8 cellular contexts compared by ENCODE assay signal in genomic region chr11:126211236-126212088, GRCh38. TPM values are rescaled to one million over a fixed set of nuclear protein-coding genes. Genes with fewer than 3 reads are reported as not detected.
DNase-seq lines count a peak whose midpoint lies in the region; ATAC-seq, FAIRE-seq and TF ChIP-seq lines count a peak whose summit lies in the region.

TSS of gene FAM118B (plus strand) at chr11:126211782. CDS start at chr11:126235002, 23,220 bp downstream.
TSS of gene RPUSD4 (minus strand) at chr11:126211650. CDS start at chr11:126211638, 12 bp downstream.

- H3K9ac ChIP-seq in OCI-LY3 (ENCODE audit: low read length), result peak within 1 kb of the TSS; percentile 89
- peak within 1 kb of the TSS; percentile 80 for H3K9ac ChIP-seq in endothelial cell of umbilical vein (replicated peaks; ENCODE audit: extremely low read depth, insufficient read depth, low read length)

- CTCF ChIA-PET in endothelial cell of umbilical vein (lab: Charles Lee), result interaction anchor here (1.1 to 2.4 kb wide), 6 partner anchors 10 to 308 kb away, joined by 3 to 10 read pairs (median 4); partner anchors contain the start of gene PUS3

- POLR2A ChIA-PET in endothelial cell of umbilical vein (lab: Charles Lee), result no interaction called here

- H3K9me1 ChIP-seq in endothelial cell of umbilical vein (replicated peaks; ENCODE audit: control insufficient read depth, extremely low read depth, insufficient read depth, low read length), result no peaks in the 10 kb centered on the region

- H3K79me2 ChIP-seq in OCI-LY3 (ENCODE audit: low read length) (peaks cover 46% of the 10 kb centered on the region), endothelial cell of umbilical vein (ENCODE audit: control insufficient read depth, insufficient read depth, low read length) (peaks cover 45% of the 10 kb centered on the region)

- TF ChIP-seq POLR2A in endothelial cell of umbilical vein (IDR thresholded peaks at IDR 0.05; ENCODE audit: low read depth, low read length), result peak; percentile 98

- peak; percentile 85 for DNase-seq in DMS 273 treated with DMSO at 0.1 percent for 48 hours (lab: John Stamatoyannopoulos, UW)
- peak; percentile 90 for DNase-seq in HuH-7.5 (ENCODE audit: low spot score)
- peak; percentile 99 for DNase-seq in activated CD8-positive, alpha-beta memory T cell treated with anti-CD3 and anti-CD28 coated beads, Interleukin-2, amount 50 U/mL, for 48 hours
- DNase-seq in endothelial cell of umbilical vein (ENCODE audit: low read depth, low spot score), result peak; percentile 98
- DNase-seq in middle frontal gyrus (ENCODE audit: extremely low spot score, low spot score), result peak; percentile 96
- DNase-seq in stimulated activated CD8-positive, alpha-beta memory T cell treated with anti-CD3 and anti-CD28 coated beads, Interleukin-2, amount 100 ng/mL, for 1 hour (ENCODE audit: low read depth in 2 of 2), result peak; percentile 98 to 99

- H3K4me3 ChIP-seq in OCI-LY3 (ENCODE audit: low read length) (peak within 1 kb of the TSS; percentile 99), endothelial cell of umbilical vein (replicated peaks in 1 of 3; ENCODE audit: insufficient read depth in 1 of 3, low read depth in 1 of 3, low read length in 3 of 3) (peak within 1 kb of the TSS; percentile 65 to 73 (median 72))

- no peak for TF ChIP-seq CTCF in OCI-LY3 (IDR thresholded peaks at IDR 0.05; ENCODE audit: low read depth, low read length)
- TF ChIP-seq CTCF in endothelial cell of umbilical vein (IDR thresholded peaks at IDR 0.05; ENCODE audit: extremely low read depth in 1 of 2, insufficient read depth in 1 of 2, low read depth in 1 of 2, low read length in 2 of 2), result no peak

- H3K4me1 ChIP-seq in OCI-LY3 (ENCODE audit: low read length) (peaks cover 15% of the 10 kb centered on the region), endothelial cell of umbilical vein (ENCODE audit: control insufficient read depth, extremely low read depth, insufficient read depth, low read length) (peaks cover 17% of the 10 kb centered on the region)

- peak; percentile 93 for FAIRE-seq in endothelial cell of umbilical vein (lab: Jason Lieb, UNC)

- dilution Hi-C loops in endothelial cell of umbilical vein (cut with MboI; ENCODE audit: extremely low pct_ligation_motif_present, low sequenced_read_pairs), result no loop called here

- H3K36me3 ChIP-seq in OCI-LY3 (replicated peaks; ENCODE audit: low read depth, low read length) (peaks cover 6% of the 10 kb centered on the region), endothelial cell of umbilical vein (ENCODE audit: control insufficient read depth in 2 of 2, extremely low read depth in 1 of 2, insufficient read depth in 2 of 2, low read length in 2 of 2) (peaks cover 0 to 3% of the 10 kb centered on the region in 2 experiments)

- no peaks in the 10 kb centered on the region for H4K20me1 ChIP-seq in OCI-LY3 (ENCODE audit: insufficient read depth, low read length)
- peaks cover 3% of the 10 kb centered on the region for H4K20me1 ChIP-seq in endothelial cell of umbilical vein (replicated peaks; ENCODE audit: control insufficient read depth, extremely low read depth, insufficient read depth, low read length)

- 0 out of 2 replicates have a peak within 1 kb of the TSS, but pooled peaks have one; percentile 20 for H3K27ac ChIP-seq in OCI-LY3 (ENCODE audit: low read length)
- peak within 1 kb of the TSS; percentile 36 for H3K27ac ChIP-seq in endothelial cell of umbilical vein (ENCODE audit: insufficient read depth, low read depth, low read length)

- intact Hi-C loops in endothelial cell of umbilical vein (cut with micrococcal nuclease), result loop anchor here (1.0 to 5.0 kb wide), 6 partner anchors 18 to 619 kb away; partner anchors contain the start of genes DCPS, FOXRED1 and STT3A

- H3K4me2 ChIP-seq in OCI-LY3 (ENCODE audit: low read length) (peak within 1 kb of the TSS; percentile 95), endothelial cell of umbilical vein (ENCODE audit: insufficient read depth, low read length) (peak within 1 kb of the TSS; percentile 69)

- H3K9me3 ChIP-seq in OCI-LY3 (ENCODE audit: insufficient read depth, low read length), result no peaks in the 10 kb centered on the region
- H3K9me3 ChIP-seq in endothelial cell of umbilical vein (replicated peaks; ENCODE audit: control insufficient read depth, insufficient read depth, low read length), result no peaks in the 10 kb centered on the region

- H2AFZ ChIP-seq in OCI-LY3 (ENCODE audit: low read depth, low read length), result peak within 1 kb of the TSS; percentile 96
- peak within 1 kb of the TSS; percentile 84 for H2AFZ ChIP-seq in endothelial cell of umbilical vein (ENCODE audit: low read depth, low read length)

- BruUV-seq in endothelial cell of umbilical vein (replicated peaks; lab: Mats Ljungman, UMichigan), result no TSS peak

- no peaks in the 10 kb centered on the region for H3K27me3 ChIP-seq in OCI-LY3 (ENCODE audit: low read depth, low read length)
- H3K27me3 ChIP-seq in endothelial cell of umbilical vein (ENCODE audit: control insufficient read depth in 2 of 2, insufficient read depth in 2 of 2, low read length in 2 of 2), result no peaks in the 10 kb centered on the region

- ATAC-seq in GM21528 (IDR thresholded peaks at IDR 0.05; ENCODE audit: low FRiP score, unreplicated experiment), result peak; percentile 96

TF ChIP-seq in endothelial cell of umbilical vein, 7 proteins besides CTCF, POLR2A, EP300 and RAD21:
- peak; percentile 87 for TF ChIP-seq MYC (IDR thresholded peaks at IDR 0.05; ENCODE audit: low read depth, low read length)
- TF ChIP-seq EZH2 (IDR thresholded peaks at IDR 0.05; ENCODE audit: borderline replicate concordance, low read depth, low read length, severe bottlenecking), result no peak
- no peak for TF ChIP-seq GATA2 (IDR thresholded peaks at IDR 0.05; ENCODE audit: insufficient read depth, insufficient read length, low read depth, low read length)
- TF ChIP-seq MAX (IDR thresholded peaks at IDR 0.05; ENCODE audit: insufficient read depth, insufficient read length), result peak; percentile 100
- TF ChIP-seq POLR2AphosphoS5 (IDR thresholded peaks at IDR 0.05; ENCODE audit: insufficient read depth, low read depth, low read length), result peak; percentile 97
- no peak for TF ChIP-seq FOS (IDR thresholded peaks at IDR 0.05; ENCODE audit: borderline replicate concordance, insufficient read depth, low read length)
- no peak for TF ChIP-seq JUN (IDR thresholded peaks at IDR 0.05; ENCODE audit: borderline replicate concordance, insufficient read depth, insufficient read length, low read depth)

RNA-seq across cellular contexts. Expression of gene FAM118B, which starts in this region (rescaled TPM):
- 35.3 and 35.8 TPM in 2 replicates for total RNA-seq in endothelial cell of umbilical vein
- 24.3 and 26.6 TPM in 2 replicates for polyA plus RNA-seq in endothelial cell of umbilical vein
- polyA plus RNA-seq in endothelial cell of umbilical vein (2011; cell fraction: cytosol; rRNA removed), result 37.3 and 39.1 TPM in 2 replicates
- polyA plus RNA-seq in endothelial cell of umbilical vein (2011; cell fraction: nucleus; rRNA removed), result 26.2 and 29.4 TPM in 2 replicates
- polyA plus RNA-seq in endothelial cell of umbilical vein (2012), result 32.9 and 41.7 TPM in 2 replicates
- polyA minus RNA-seq in endothelial cell of umbilical vein, result 19.4 and 22.4 TPM in 2 replicates
- 4.7 TPM for polyA minus RNA-seq in endothelial cell of umbilical vein (2011; cell fraction: cytosol; rRNA and poly(A)+ RNA removed)
- polyA minus RNA-seq in endothelial cell of umbilical vein (2011; cell fraction: nucleus; rRNA and poly(A)+ RNA removed), result 23.9 and 28.9 TPM in 2 replicates

RNA-seq across cellular contexts. Expression of gene RPUSD4, which starts in this region (rescaled TPM):
- 36.5 and 40.8 TPM in 2 replicates for total RNA-seq in endothelial cell of umbilical vein
- 32.1 and 37.8 TPM in 2 replicates for polyA plus RNA-seq in endothelial cell of umbilical vein
- 34.0 and 38.6 TPM in 2 replicates for polyA plus RNA-seq in endothelial cell of umbilical vein (2011; cell fraction: cytosol; rRNA removed)
- polyA plus RNA-seq in endothelial cell of umbilical vein (2011; cell fraction: nucleus; rRNA removed), result 80.6 and 87.8 TPM in 2 replicates
- polyA plus RNA-seq in endothelial cell of umbilical vein (2012), result 37.4 TPM in 2 replicates
- 67.5 and 104 TPM in 2 replicates for polyA minus RNA-seq in endothelial cell of umbilical vein
- polyA minus RNA-seq in endothelial cell of umbilical vein (2011; cell fraction: cytosol; rRNA and poly(A)+ RNA removed), result 10.1 TPM
- 31.6 and 32.9 TPM in 2 replicates for polyA minus RNA-seq in endothelial cell of umbilical vein (2011; cell fraction: nucleus; rRNA and poly(A)+ RNA removed)

Comparison
In these comparisons a context has a peak if more than half of its experiments do, and no peak if none do; other contexts are left out.
1. Peak in every context shown above with its lines: DNase-seq, ATAC-seq, H3K4me3 ChIP-seq and H3K27ac ChIP-seq.